In the genomic region with DNA sequence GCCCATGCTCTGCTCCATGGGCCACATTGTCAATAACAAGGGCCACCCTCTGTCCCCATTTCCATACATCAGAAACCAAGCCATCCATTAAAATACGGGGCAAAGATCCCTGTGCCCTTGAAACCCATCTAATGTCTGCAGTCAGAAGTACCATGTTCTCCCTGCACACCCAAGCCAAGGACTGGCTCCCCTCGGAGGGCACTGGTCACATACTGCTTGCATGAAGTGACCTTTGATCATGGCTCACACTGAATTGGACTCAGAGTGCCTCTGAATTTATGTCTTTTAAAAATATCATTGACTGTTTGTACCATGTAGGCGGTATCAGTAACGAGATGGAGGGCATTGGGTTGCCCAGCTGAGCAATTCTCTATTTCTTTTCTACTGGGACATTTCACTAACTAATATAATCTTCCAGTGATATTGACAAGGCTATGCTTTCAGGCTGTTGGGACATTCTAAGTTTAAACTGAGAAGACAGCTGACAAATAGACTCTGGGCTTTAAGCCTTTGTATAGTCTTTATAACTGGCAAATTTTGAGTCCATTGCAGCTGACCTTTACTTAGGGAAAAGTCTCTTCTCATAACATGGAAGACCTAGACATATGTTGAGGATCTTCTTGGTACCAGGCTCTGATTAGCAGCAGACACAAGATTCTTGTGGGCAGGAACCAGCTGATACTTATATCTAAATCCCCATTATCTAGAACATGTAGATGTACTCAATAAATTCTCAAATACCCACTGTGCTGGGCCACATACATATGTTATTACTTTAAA, we compare ENCODE assay signal across 26 cellular contexts.
"Had no signal": no experiment of that assay in that cellular context is flagged by ENCODE, and none has a peak within 500 bp of the region (broad histone marks: within the 10 kb centered on the region; RNA-seq: fewer than 3 reads in every experiment).

No MANE protein-coding gene starts in this region.

- ATAC-seq: esophagus mucosa; foreskin keratinocyte; gastroesophageal sphincter; heart left ventricle; left lobe of liver; natural killer cell; right lobe of liver; stimulated activated naive CD8-positive, alpha-beta T cell treated with anti-CD3 and anti-CD28 coated beads, Interleukin-15, amount 100 ng/mL, for 72 hours had no signal

- H3K4me1 ChIP-seq: colonic mucosa, foreskin keratinocyte, gastroesophageal sphincter, heart left ventricle, right lobe of liver, suprapubic skin, transverse colon, vagina had no signal

- H3K4me3 Mint-ChIP-seq: memory B cell; natural killer cell; stimulated activated naive CD8-positive, alpha-beta T cell treated with anti-CD3 and anti-CD28 coated beads, Interleukin-15, amount 100 ng/mL, for 72 hours had no signal

- DNase-seq: colonic mucosa; dermis blood vessel endothelial cell; foreskin keratinocyte; heart left ventricle; kidney; natural killer cell; occipital lobe; ovary; right lobe of liver; stimulated activated CD4-positive, alpha-beta T cell treated with anti-CD3 and anti-CD28 coated beads, Interleukin-12 subunit alpha, Interleukin-12 subunit beta, amount 100 ng/mL, for 4 hours; stimulated activated CD4-positive, alpha-beta T cell treated with anti-CD3 and anti-CD28 coated beads, Interleukin-1b, Interleukin-23, amount 100 ng/mL, for 48 hours; stimulated activated CD4-positive, alpha-beta T cell treated with anti-CD3 and anti-CD28 coated beads, Interleukin-4, amount 100 ng/mL, for 1 hour; stimulated activated CD8-positive, alpha-beta memory T cell treated with anti-CD3 and anti-CD28 coated beads, Interleukin-4, amount 100 ng/mL, for 48 hours; stimulated activated naive CD4-positive, alpha-beta T cell; stimulated activated naive CD8-positive, alpha-beta T cell treated with anti-CD3 and anti-CD28 coated beads, Interleukin-15, amount 100 ng/mL, for 72 hours; transverse colon had no signal

- H3K36me3 Mint-ChIP-seq: memory B cell, natural killer cell had no signal

- H3K27me3 ChIP-seq: colonic mucosa, gastroesophageal sphincter, heart left ventricle, hepatocyte, ovary, right lobe of liver, suprapubic skin, transverse colon, vagina had no signal

- H3K27ac Mint-ChIP-seq: memory B cell; natural killer cell; stimulated activated naive CD8-positive, alpha-beta T cell treated with anti-CD3 and anti-CD28 coated beads, Interleukin-15, amount 100 ng/mL, for 72 hours had no signal

- H3K36me3 ChIP-seq: colonic mucosa, gastroesophageal sphincter, heart left ventricle, ovary, right lobe of liver, suprapubic skin, transverse colon, vagina had no signal

- H3K27ac ChIP-seq: colonic mucosa, epithelial cell of prostate, foreskin keratinocyte, gastroesophageal sphincter, heart left ventricle, hepatocyte, ovary, right lobe of liver, suprapubic skin, transverse colon, vagina had no signal

- FAIRE-seq: kidney had no signal

- H3K9me3 Mint-ChIP-seq: memory B cell; natural killer cell; stimulated activated naive CD8-positive, alpha-beta T cell treated with anti-CD3 and anti-CD28 coated beads, Interleukin-15, amount 100 ng/mL, for 72 hours had no signal

- H3K9me3 ChIP-seq: colonic mucosa, gastroesophageal sphincter, heart left ventricle, ovary, right lobe of liver, suprapubic skin, transverse colon, vagina had no signal

- H3K4me3 ChIP-seq: colonic mucosa, gastroesophageal sphincter, heart left ventricle, hepatocyte, lung, ovary, right lobe of liver, smooth muscle cell, suprapubic skin, transverse colon, vagina had no signal

- H3K4me1 Mint-ChIP-seq: memory B cell; natural killer cell; stimulated activated naive CD8-positive, alpha-beta T cell treated with anti-CD3 and anti-CD28 coated beads, Interleukin-15, amount 100 ng/mL, for 72 hours had no signal
